Comparison of ENCODE assay signal across 28 cellular contexts in genomic region chr5:106367281-106367680, GRCh38.
"Had no signal": no experiment of that assay in that cellular context is flagged by ENCODE, and none has a peak within 500 bp of the region (broad histone marks: within the 10 kb centered on the region; RNA-seq: fewer than 3 reads in every experiment).

No MANE protein-coding gene starts in this region.

- H3K79me2 ChIP-seq: parathyroid adenoma had no signal

- ATAC-seq: left colon; left lung; lower lobe of right lung; natural killer cell; psoas muscle; right lobe of liver; stimulated activated naive B cell treated with anti-CD40 and anti-IgM and Interleukin-4, amounts not matched to agents 10 μg/mL and 1 μg/mL and 100 μg/mL, for 72 hours; stimulated activated naive CD8-positive, alpha-beta T cell treated with anti-CD3 and anti-CD28 coated beads, Interleukin-15, Interleukin-2, amounts not matched to agents 100 U/mL and 50 U/mL, for 24 hours had no signal

- H3K4me3 ChIP-seq: left lung, lower lobe of right lung, neural progenitor cell, psoas muscle, right lobe of liver, smooth muscle cell, stomach, testis, thyroid gland, transverse colon, upper lobe of left lung, vagina had no signal

- H3K27me3 ChIP-seq: left lung, neural progenitor cell, neutrophil, right lobe of liver, stomach, testis, thyroid gland, transverse colon, upper lobe of left lung, vagina had no signal

- H3K36me3 ChIP-seq: left lung, lower lobe of right lung, neural progenitor cell, neutrophil, right lobe of liver, stomach, thyroid gland, transverse colon, upper lobe of left lung, vagina had no signal

- H3K4me2 ChIP-seq: neural progenitor cell, smooth muscle cell had no signal

- H3K4me1 ChIP-seq: left lung, lower lobe of right lung, neural progenitor cell, parathyroid adenoma, psoas muscle, right lobe of liver, stomach, testis, thyroid gland, transverse colon, upper lobe of left lung, vagina had no signal

- H3K9me3 ChIP-seq: neutrophil, right lobe of liver, testis, thyroid gland, transverse colon, vagina had no signal

- H3K27ac ChIP-seq: left lung, lower lobe of right lung, neural progenitor cell, neutrophil, parathyroid adenoma, psoas muscle, right lobe of liver, stomach, testis, thyroid gland, transverse colon, upper lobe of left lung, vagina had no signal

- DNase-seq: hippocampal formation; kidney; left colon; left lung; lower lobe of right lung; mesendoderm; naive B cell; natural killer cell; nephron progenitor cell; occipital lobe; psoas muscle; right lobe of liver; stimulated activated CD4-positive, alpha-beta T cell treated with anti-CD3 and anti-CD28 coated beads, Interleukin-12 subunit alpha, Interleukin-12 subunit beta, amount 100 ng/mL, for 4 hours; stimulated activated CD4-positive, alpha-beta T cell treated with anti-CD3 and anti-CD28 coated beads, Interleukin-15, amount 100 ng/mL, for 24 hours; stimulated activated CD4-positive, alpha-beta T cell treated with anti-CD3 and anti-CD28 coated beads, Interleukin-2, amount 100 ng/mL, for 24 hours; stimulated activated CD4-positive, alpha-beta T cell treated with anti-CD3 and anti-CD28 coated beads, Interleukin-4, amount 100 ng/mL, for 1 hour; stimulated activated naive B cell treated with anti-CD40 and anti-IgM and Interleukin-4, amounts not matched to agents 10 μg/mL and 1 μg/mL and 100 μg/mL, for 72 hours; stimulated activated naive CD8-positive, alpha-beta T cell treated with anti-CD3 and anti-CD28 coated beads, Interleukin-15, Interleukin-2, amounts not matched to agents 100 U/mL and 50 U/mL, for 24 hours; stomach; thyroid gland; transverse colon; upper lobe of left lung had no signal

- H2AFZ ChIP-seq: neural progenitor cell, parathyroid adenoma had no signal

- H3K9ac ChIP-seq: neural progenitor cell, parathyroid adenoma had no signal
